In genomic region chr19:10001899-10002298, GRCh38 we compare ENCODE assay signal across 10 cellular contexts. TPM values are rescaled to one million over a fixed set of nuclear protein-coding genes. Genes with fewer than 3 reads are reported as not detected.
DNase-seq lines count a peak whose midpoint lies in the region; ATAC-seq and TF ChIP-seq lines count a peak whose summit lies in the region.
"Had no signal": no experiment of that assay in that cellular context is flagged by ENCODE, and none has a peak within 500 bp of the region (broad histone marks: within the 10 kb centered on the region; RNA-seq: fewer than 3 reads in every experiment).

No MANE protein-coding gene starts in this region.

- peaks cover 0 to 48% (median 5%) of the 10 kb centered on the region in 9 donors for H3K36me3 ChIP-seq in heart right ventricle
- peaks cover 20% of the 10 kb centered on the region for H3K36me3 ChIP-seq in suprapubic skin

- no peak overlapping the region for H3K27ac Mint-ChIP-seq in activated naive CD4-positive, alpha-beta T cell treated with anti-CD3 and anti-CD28 coated beads for 36 hours

- no peak overlapping the region for H3K4me3 Mint-ChIP-seq in activated naive CD4-positive, alpha-beta T cell treated with anti-CD3 and anti-CD28 coated beads for 36 hours

- H3K4me1 Mint-ChIP-seq in activated naive CD4-positive, alpha-beta T cell treated with anti-CD3 and anti-CD28 coated beads for 36 hours (ENCODE audit: low read depth): peaks cover 3% of the 10 kb centered on the region

- H3K4me3 ChIP-seq in heart right ventricle: no peak overlapping the region
- H3K4me3 ChIP-seq in suprapubic skin: no peak overlapping the region

- peaks cover 26% of the 10 kb centered on the region for H3K27me3 Mint-ChIP-seq in activated naive CD4-positive, alpha-beta T cell treated with anti-CD3 and anti-CD28 coated beads for 36 hours (ENCODE audit: low read depth)

- CTCF ChIA-PET in activated naive CD4-positive, alpha-beta T cell treated with anti-CD3 and anti-CD28 coated beads for 36 hours (lab: Charles Lee): interaction anchor here (0.7 to 3.7 kb wide), 3 partner anchors 25 to 417 kb away, joined by 3 to 40 read pairs (median 19); no protein-coding TSS in a partner anchor

- H3K9me3 ChIP-seq in heart right ventricle (no peaks in the 10 kb centered on the region), suprapubic skin (no peaks in the 10 kb centered on the region)

- H3K27ac ChIP-seq in heart right ventricle (peak overlapping the region in 4 of 10 donors; percentile 17 to 37 (median 22)), suprapubic skin (no peak overlapping the region)

- intact Hi-C loops in activated naive CD4-positive, alpha-beta T cell treated with anti-CD3 and anti-CD28 coated beads for 36 hours (cut with micrococcal nuclease): loop anchor here (5.0 to 10.0 kb wide), 2 partner anchors 167 to 375 kb away; partner anchors contain the start of gene PIN1
- intact Hi-C loops in heart right ventricle (cut with DNase I): loop anchor here in 2 of 10 donors (2.0 to 10.0 kb wide), 2 partner anchors 57 to 71 kb away; no protein-coding TSS in a partner anchor

- H3K9me3 Mint-ChIP-seq in activated naive CD4-positive, alpha-beta T cell treated with anti-CD3 and anti-CD28 coated beads for 36 hours: no peaks in the 10 kb centered on the region

- ATAC-seq in heart right ventricle: peak in 7 of 8 donors; percentile 31 to 67 (median 43)

- 43 to 49% methylated on average over 6 of the region's 6 CpGs for WGBS in heart right ventricle, 2 donors
- WGBS in suprapubic skin: 62% methylated on average over 5 of the region's 6 CpGs

- peak; percentile 25 for DNase-seq in activated naive CD4-positive, alpha-beta T cell treated with anti-CD3 and anti-CD28 coated beads for 36 hours
- DNase-seq in activated naive CD4-positive, alpha-beta T cell (lab: John Stamatoyannopoulos, UW): no peak
- peak; percentile 29 for DNase-seq in RPMI7951 (ENCODE audit: low read depth)
- DNase-seq in heart right ventricle: peak; percentile 29 to 71
- no peak for DNase-seq in suprapubic skin (ENCODE audit: low spot score in 2 of 2)
- DNase-seq in effector CD4-positive, alpha-beta T cell: no peak
- no peak for DNase-seq in NK-92 treated with Interleukin-12 subunit alpha and Interleukin-12 subunit beta, amount 100 ng/mL, for 24 hours (lab: John Stamatoyannopoulos, UW)
- DNase-seq in inferior parietal cortex (ENCODE audit: extremely low spot score): no peak
- DNase-seq: DMS153, NCI-H82 had no signal

- no peak for TF ChIP-seq POLR2A in suprapubic skin (IDR thresholded peaks at IDR 0.05)

- H3K27me3 ChIP-seq in heart right ventricle: peaks cover 0 to 41% (median 26%) of the 10 kb centered on the region in 7 donors
- H3K27me3 ChIP-seq in suprapubic skin: no peaks in the 10 kb centered on the region

- H3K4me1 ChIP-seq in heart right ventricle (peaks cover 0 to 37% (median 9%) of the 10 kb centered on the region in 9 donors), suprapubic skin (peaks cover 11% of the 10 kb centered on the region)

- H3K36me3 Mint-ChIP-seq in activated naive CD4-positive, alpha-beta T cell treated with anti-CD3 and anti-CD28 coated beads for 36 hours (ENCODE audit: low read depth): no peaks in the 10 kb centered on the region

- no peak for TF ChIP-seq EP300 in suprapubic skin (IDR thresholded peaks at IDR 0.05)

- TF ChIP-seq CTCF in heart right ventricle (IDR thresholded peaks at IDR 0.05): peak in 7 of 9 donors; percentile 27 to 52 (median 44)
- TF ChIP-seq CTCF in suprapubic skin (IDR thresholded peaks at IDR 0.05): peak; percentile 10 to 41

RNA-seq across cellular contexts. Expression of gene COL5A3, which starts 8.4 kb away (rescaled TPM):
- under 1 TPM in 1 of 2 experiments, not detected in 1; 0.05 TPM for total RNA-seq in activated naive CD4-positive, alpha-beta T cell treated with anti-CD3 and anti-CD28 coated beads for 36 hours
- 3.0 and 4.8 TPM in 2 replicates for total RNA-seq in RPMI7951 (2014; rRNA removed; shearing (Covaris generic))
- 10 to 100 TPM in 4 of 10 donors, 1 to 10 TPM in 6; 3.8 to 27.8 (median 6.1) TPM for total RNA-seq in heart right ventricle
- 10 to 100 TPM; 18.2 to 35.6 TPM for polyA plus RNA-seq in heart right ventricle
- 10 to 100 TPM; 13.4 to 30.6 (median 18.8) TPM for total RNA-seq in suprapubic skin

RNA-seq across cellular contexts. Expression of gene RDH8, which starts 11.4 kb away (rescaled TPM):
- total RNA-seq in activated naive CD4-positive, alpha-beta T cell treated with anti-CD3 and anti-CD28 coated beads for 36 hours: not detected
- 0.12 TPM in 1 of 2 replicates, not detected in the other for total RNA-seq in RPMI7951 (2014; rRNA removed; shearing (Covaris generic))
- total RNA-seq in heart right ventricle (not detected), suprapubic skin (not detected)
- not detected for polyA plus RNA-seq in heart right ventricle

Comparison
In these comparisons a context has a peak if more than half of its experiments do, and no peak if none do; other contexts are left out.
1. DNase-seq: peak in activated naive CD4-positive, alpha-beta T cell treated with anti-CD3 and anti-CD28 coated beads for 36 hours (single experiment), RPMI7951 (single experiment) and heart right ventricle (2 of 2); none in activated naive CD4-positive, alpha-beta T cell (0 of 4), suprapubic skin (0 of 2), effector CD4-positive, alpha-beta T cell (single experiment), NK-92 treated with Interleukin-12 subunit alpha and Interleukin-12 subunit beta, amount 100 ng/mL, for 24 hours (single experiment) and inferior parietal cortex (single experiment).